20 cellular contexts compared by ENCODE assay signal in genomic region chr18:69725855-69726508, GRCh38.
"Had no signal": no experiment of that assay in that cellular context is flagged by ENCODE, and none has a peak within 500 bp of the region (broad histone marks: within the 10 kb centered on the region; RNA-seq: fewer than 3 reads in every experiment).

No MANE protein-coding gene starts in this region.

- H3K4me2 ChIP-seq: PC-9 had no signal

- H3K4me3 Mint-ChIP-seq: activated CD4-positive, alpha-beta memory T cell treated with anti-CD3 and anti-CD28 coated beads, Interleukin-2, amount 10 ng/mL, durations not matched to agents 7 days and 5 days; activated CD4-positive, alpha-beta T cell treated with anti-CD3 and anti-CD28 coated beads for 36 hours; activated naive CD8-positive, alpha-beta T cell treated with anti-CD3 and anti-CD28 coated beads, Interleukin-2, amount 10 ng/mL, durations not matched to agents 7 days and 5 days; activated T-cell treated with anti-CD3 and anti-CD28 coated beads, Interleukin-2, amount 50 U/mL, for 72 hours; brain; central memory CD8-positive, alpha-beta T cell had no signal

- H3K27me3 ChIP-seq: adrenal gland had no signal

- H3K27me3 Mint-ChIP-seq: activated CD4-positive, alpha-beta memory T cell treated with anti-CD3 and anti-CD28 coated beads, Interleukin-2, amount 10 ng/mL, durations not matched to agents 7 days and 5 days; activated CD4-positive, alpha-beta T cell treated with anti-CD3 and anti-CD28 coated beads for 36 hours; activated naive CD8-positive, alpha-beta T cell treated with anti-CD3 and anti-CD28 coated beads, Interleukin-2, amount 10 ng/mL, durations not matched to agents 7 days and 5 days; brain; central memory CD8-positive, alpha-beta T cell had no signal

- H2AFZ ChIP-seq: PC-9 had no signal

- H3K27ac ChIP-seq: adrenal gland, PC-9, VCaP had no signal

- H3K4me1 Mint-ChIP-seq: activated CD4-positive, alpha-beta memory T cell treated with anti-CD3 and anti-CD28 coated beads, Interleukin-2, amount 10 ng/mL, durations not matched to agents 7 days and 5 days; activated naive CD8-positive, alpha-beta T cell treated with anti-CD3 and anti-CD28 coated beads, Interleukin-2, amount 10 ng/mL, durations not matched to agents 7 days and 5 days; central memory CD8-positive, alpha-beta T cell had no signal

- H3K36me3 ChIP-seq: adrenal gland had no signal

- H3K9me3 Mint-ChIP-seq: activated CD4-positive, alpha-beta memory T cell treated with anti-CD3 and anti-CD28 coated beads, Interleukin-2, amount 10 ng/mL, durations not matched to agents 7 days and 5 days; activated naive CD8-positive, alpha-beta T cell treated with anti-CD3 and anti-CD28 coated beads, Interleukin-2, amount 10 ng/mL, durations not matched to agents 7 days and 5 days; activated T-cell treated with anti-CD3 and anti-CD28 coated beads, Interleukin-2, amount 50 U/mL, for 72 hours; brain; central memory CD8-positive, alpha-beta T cell had no signal

- H3K9me3 ChIP-seq: adrenal gland had no signal

- H3K36me3 Mint-ChIP-seq: activated naive CD8-positive, alpha-beta T cell treated with anti-CD3 and anti-CD28 coated beads, Interleukin-2, amount 10 ng/mL, durations not matched to agents 7 days and 5 days had no signal

- H3K4me3 ChIP-seq: adrenal gland, PC-9 had no signal

- H3K27ac Mint-ChIP-seq: activated CD4-positive, alpha-beta memory T cell treated with anti-CD3 and anti-CD28 coated beads, Interleukin-2, amount 10 ng/mL, durations not matched to agents 7 days and 5 days; activated CD4-positive, alpha-beta T cell treated with anti-CD3 and anti-CD28 coated beads for 36 hours; activated naive CD8-positive, alpha-beta T cell treated with anti-CD3 and anti-CD28 coated beads, Interleukin-2, amount 10 ng/mL, durations not matched to agents 7 days and 5 days; activated T-cell treated with anti-CD3 and anti-CD28 coated beads, Interleukin-2, amount 50 U/mL, for 72 hours had no signal

- ATAC-seq: activated CD4-positive, alpha-beta T cell treated with anti-CD3 and anti-CD28 coated beads for 36 hours; activated T-cell treated with anti-CD3 and anti-CD28 coated beads, Interleukin-2, amount 50 U/mL, for 72 hours had no signal

- DNase-seq: activated CD4-positive, alpha-beta memory T cell treated with anti-CD3 and anti-CD28 coated beads, Interleukin-2, amount 10 ng/mL, durations not matched to agents 7 days and 5 days; activated CD4-positive, alpha-beta T cell treated with anti-CD3 and anti-CD28 coated beads for 36 hours; activated CD4-positive, alpha-beta T cell treated with anti-CD3 and anti-CD28 coated beads, Interleukin-2, amount 50 U/mL, for 1 hour; activated CD8-positive, alpha-beta memory T cell treated with anti-CD3 and anti-CD28 coated beads, Interleukin-2, amount 50 U/mL, for 4 hours; activated naive CD4-positive, alpha-beta T cell treated with anti-CD3 and anti-CD28 coated beads, Interleukin-2, amount 50 U/mL, for 16 hours; activated naive CD8-positive, alpha-beta T cell treated with anti-CD3 and anti-CD28 coated beads, Interleukin-2, amount 10 ng/mL, durations not matched to agents 7 days and 5 days; activated T-cell treated with anti-CD3 and anti-CD28 coated beads, Interleukin-2, amount 50 U/mL, for 72 hours; adrenal gland; aorta; NCI-H1105 treated with DMSO at 0.1 percent for 48 hours; NCI-H1436 treated with DMSO at 0.1 percent for 48 hours; NCI-H187; NCI-H2081; NCI-H510A treated with DMSO at 0.1 percent for 48 hours; PC-9; SIG-M5; T-helper 1 cell had no signal

- H3K4me1 ChIP-seq: adrenal gland had no signal
